ENCODE assay signal across 2 cellular contexts in the genomic region with DNA sequence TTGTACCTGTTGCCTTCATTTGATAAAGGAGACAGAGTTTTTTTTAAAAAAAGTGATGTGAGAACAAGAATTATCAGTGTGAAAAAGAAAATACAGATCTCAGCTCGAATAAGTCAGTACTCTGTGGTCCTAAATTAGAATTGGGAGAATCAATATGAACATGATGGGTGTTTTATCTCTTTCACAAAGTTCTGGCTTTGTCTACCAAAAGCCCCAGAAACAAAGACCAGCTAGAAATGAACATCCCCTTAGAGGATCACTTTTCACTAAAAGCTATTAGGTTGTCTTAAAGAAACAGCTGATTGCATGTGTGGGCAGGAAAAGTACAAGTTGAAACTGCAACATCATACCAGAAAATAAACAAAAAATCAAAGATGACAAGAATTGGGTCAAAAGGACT.
A peak's percentile ranks its signal among the peaks of the same experiment; 100 is the strongest.
TF ChIP-seq lines count a peak whose summit lies in the region.

No MANE protein-coding gene starts in this region.

TF ChIP-seq in GM12891, 5 proteins besides CTCF, POLR2A, EP300 and RAD21 (continued from another document):
- TF ChIP-seq POU2F2 (IDR thresholded peaks at IDR 0.05; ENCODE audit: low read depth, low read length) = no peak
TF ChIP-seq in GM12891: peak in this region for 1.

TF ChIP-seq in GM12878, 131 proteins besides CTCF, POLR2A, EP300 and RAD21:
- TF ChIP-seq PKNOX1 (IDR thresholded peaks at IDR 0.05) (no peak), SIX5 (IDR thresholded peaks at IDR 0.05; ENCODE audit: low read depth, low read length, severe bottlenecking) (no peak), TBL1XR1 (IDR thresholded peaks at IDR 0.05; ENCODE audit: low read depth, low read length) (no peak), ETV6 (conservative IDR thresholded peaks at IDR 0.05 in 1 of 2, IDR thresholded peaks at IDR 0.05 in 1 of 2; ENCODE audit: borderline replicate concordance in 1 of 2, low read depth in 1 of 2) (no peak), YBX1 (IDR thresholded peaks at IDR 0.05) (no peak), RELB (IDR thresholded peaks at IDR 0.05; ENCODE audit: low read depth) (no peak), NFYA (IDR thresholded peaks at IDR 0.05; ENCODE audit: borderline replicate concordance, low read depth, low read length) (no peak), NFXL1 (IDR thresholded peaks at IDR 0.05; ENCODE audit: borderline replicate concordance) (no peak), TCF3 (IDR thresholded peaks at IDR 0.05; ENCODE audit: borderline replicate concordance, insufficient read depth, low read depth, low read length) (no peak), ZNF207 (IDR thresholded peaks at IDR 0.05; ENCODE audit: borderline replicate concordance) (no peak), NFIC (IDR thresholded peaks at IDR 0.05; ENCODE audit: low read depth, low read length) (peak; percentile 51), BMI1 (IDR thresholded peaks at IDR 0.05; ENCODE audit: borderline replicate concordance) (no peak), BHLHE40 (IDR thresholded peaks at IDR 0.05; ENCODE audit: borderline replicate concordance in 1 of 2, low read depth in 2 of 2, low read length in 1 of 2) (no peak), MEF2A (IDR thresholded peaks at IDR 0.05; ENCODE audit: insufficient read depth, low read depth, low read length) (no peak), SMAD5 (IDR thresholded peaks at IDR 0.05; ENCODE audit: low read depth) (no peak), ZNF384 (IDR thresholded peaks at IDR 0.05; ENCODE audit: borderline replicate concordance, low read depth, low read length) (peak; percentile 43; the same call in 1 of the 2 replicates), ZSCAN29 (IDR thresholded peaks at IDR 0.05) (no peak), TCF12 (IDR thresholded peaks at IDR 0.05; ENCODE audit: low read depth, low read length) (no peak), FOXM1 (IDR thresholded peaks at IDR 0.05; ENCODE audit: low read depth, low read length) (0 out of 2 replicates have a peak, but pooled peaks have one; percentile 14), JUNB (IDR thresholded peaks at IDR 0.05) (no peak), KAT2A (conservative IDR thresholded peaks at IDR 0.05; ENCODE audit: control insufficient read depth, low read depth, low read length) (no peak), MEF2B (IDR thresholded peaks at IDR 0.05; ENCODE audit: partially characterized antibody, poor library complexity, severe bottlenecking) (peak; percentile 17), SIN3A (IDR thresholded peaks at IDR 0.05; ENCODE audit: low read depth, low read length) (no peak), CHD4 (IDR thresholded peaks at IDR 0.05) (no peak), IKZF1 (conservative IDR thresholded peaks at IDR 0.05) (no peak), CREM (IDR thresholded peaks at IDR 0.05; ENCODE audit: low read depth) (no peak), IRF4 (IDR thresholded peaks at IDR 0.05; ENCODE audit: low read depth, low read length) (no peak), KDM1A (IDR thresholded peaks at IDR 0.05; ENCODE audit: borderline replicate concordance) (no peak), CBFB (IDR thresholded peaks at IDR 0.05; ENCODE audit: low read depth) (no peak), ATF2 (IDR thresholded peaks at IDR 0.05; ENCODE audit: low read length) (peak; percentile 47; the same call in 1 of the 2 replicates), FOS (IDR thresholded peaks at IDR 0.05; ENCODE audit: borderline replicate concordance, extremely low read depth, insufficient read length) (no peak), IKZF2 (IDR thresholded peaks at IDR 0.05) (peak in 1 of 2 experiments; percentile 5; a peak in 1 of 4 replicates), MXI1 (IDR thresholded peaks at IDR 0.05; ENCODE audit: low read depth, low read length) (no peak), HDAC2 (IDR thresholded peaks at IDR 0.05) (no peak), NR2F1 (conservative IDR thresholded peaks at IDR 0.05) (no peak), EGR1 (IDR thresholded peaks at IDR 0.05; ENCODE audit: borderline replicate concordance in 1 of 2, low read depth in 2 of 2, low read length in 2 of 2) (no peak), FOXK2 (IDR thresholded peaks at IDR 0.05) (no peak), GABPA (IDR thresholded peaks at IDR 0.05; ENCODE audit: low read depth) (no peak)
- TF ChIP-seq, protein P1, sequence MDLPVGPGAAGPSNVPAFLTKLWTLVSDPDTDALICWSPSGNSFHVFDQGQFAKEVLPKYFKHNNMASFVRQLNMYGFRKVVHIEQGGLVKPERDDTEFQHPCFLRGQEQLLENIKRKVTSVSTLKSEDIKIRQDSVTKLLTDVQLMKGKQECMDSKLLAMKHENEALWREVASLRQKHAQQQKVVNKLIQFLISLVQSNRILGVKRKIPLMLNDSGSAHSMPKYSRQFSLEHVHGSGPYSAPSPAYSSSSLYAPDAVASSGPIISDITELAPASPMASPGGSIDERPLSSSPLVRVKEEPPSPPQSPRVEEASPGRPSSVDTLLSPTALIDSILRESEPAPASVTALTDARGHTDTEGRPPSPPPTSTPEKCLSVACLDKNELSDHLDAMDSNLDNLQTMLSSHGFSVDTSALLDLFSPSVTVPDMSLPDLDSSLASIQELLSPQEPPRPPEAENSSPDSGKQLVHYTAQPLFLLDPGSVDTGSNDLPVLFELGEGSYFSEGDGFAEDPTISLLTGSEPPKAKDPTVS (IDR thresholded peaks at IDR 0.05; ENCODE audit: low read depth, low read length) = no peak
- TF ChIP-seq, protein P2, sequence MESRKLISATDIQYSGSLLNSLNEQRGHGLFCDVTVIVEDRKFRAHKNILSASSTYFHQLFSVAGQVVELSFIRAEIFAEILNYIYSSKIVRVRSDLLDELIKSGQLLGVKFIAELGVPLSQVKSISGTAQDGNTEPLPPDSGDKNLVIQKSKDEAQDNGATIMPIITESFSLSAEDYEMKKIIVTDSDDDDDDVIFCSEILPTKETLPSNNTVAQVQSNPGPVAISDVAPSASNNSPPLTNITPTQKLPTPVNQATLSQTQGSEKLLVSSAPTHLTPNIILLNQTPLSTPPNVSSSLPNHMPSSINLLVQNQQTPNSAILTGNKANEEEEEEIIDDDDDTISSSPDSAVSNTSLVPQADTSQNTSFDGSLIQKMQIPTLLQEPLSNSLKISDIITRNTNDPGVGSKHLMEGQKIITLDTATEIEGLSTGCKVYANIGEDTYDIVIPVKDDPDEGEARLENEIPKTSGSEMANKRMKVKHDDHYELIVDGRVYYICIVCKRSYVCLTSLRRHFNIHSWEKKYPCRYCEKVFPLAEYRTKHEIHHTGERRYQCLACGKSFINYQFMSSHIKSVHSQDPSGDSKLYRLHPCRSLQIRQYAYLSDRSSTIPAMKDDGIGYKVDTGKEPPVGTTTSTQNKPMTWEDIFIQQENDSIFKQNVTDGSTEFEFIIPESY (IDR thresholded peaks at IDR 0.05) = no peak
- TF ChIP-seq, protein P3, sequence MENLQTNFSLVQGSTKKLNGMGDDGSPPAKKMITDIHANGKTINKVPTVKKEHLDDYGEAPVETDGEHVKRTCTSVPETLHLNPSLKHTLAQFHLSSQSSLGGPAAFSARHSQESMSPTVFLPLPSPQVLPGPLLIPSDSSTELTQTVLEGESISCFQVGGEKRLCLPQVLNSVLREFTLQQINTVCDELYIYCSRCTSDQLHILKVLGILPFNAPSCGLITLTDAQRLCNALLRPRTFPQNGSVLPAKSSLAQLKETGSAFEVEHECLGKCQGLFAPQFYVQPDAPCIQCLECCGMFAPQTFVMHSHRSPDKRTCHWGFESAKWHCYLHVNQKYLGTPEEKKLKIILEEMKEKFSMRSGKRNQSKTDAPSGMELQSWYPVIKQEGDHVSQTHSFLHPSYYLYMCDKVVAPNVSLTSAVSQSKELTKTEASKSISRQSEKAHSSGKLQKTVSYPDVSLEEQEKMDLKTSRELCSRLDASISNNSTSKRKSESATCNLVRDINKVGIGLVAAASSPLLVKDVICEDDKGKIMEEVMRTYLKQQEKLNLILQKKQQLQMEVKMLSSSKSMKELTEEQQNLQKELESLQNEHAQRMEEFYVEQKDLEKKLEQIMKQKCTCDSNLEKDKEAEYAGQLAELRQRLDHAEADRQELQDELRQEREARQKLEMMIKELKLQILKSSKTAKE (IDR thresholded peaks at IDR 0.05; ENCODE audit: low read depth, poor library complexity, severe bottlenecking) = peak; percentile 66
- TF ChIP-seq, protein P4, sequence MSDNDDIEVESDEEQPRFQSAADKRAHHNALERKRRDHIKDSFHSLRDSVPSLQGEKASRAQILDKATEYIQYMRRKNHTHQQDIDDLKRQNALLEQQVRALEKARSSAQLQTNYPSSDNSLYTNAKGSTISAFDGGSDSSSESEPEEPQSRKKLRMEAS (IDR thresholded peaks at IDR 0.05; ENCODE audit: low read depth, low read length) = no peak
